ENCODE assay signal across 8 cellular contexts in genomic region chr15:65249641-65250040, GRCh38.
DNase-seq lines count a peak whose midpoint lies in the region; ATAC-seq and FAIRE-seq lines count a peak whose summit lies in the region.

No MANE protein-coding gene starts in this region.

- H3K4me3 Mint-ChIP-seq in activated naive CD4-positive, alpha-beta T cell treated with anti-CD3 and anti-CD28 coated beads, Interleukin-2, amount 10 ng/mL, durations not matched to agents 7 days and 5 days, result no peak overlapping the region

- H3K27ac Mint-ChIP-seq in activated naive CD4-positive, alpha-beta T cell treated with anti-CD3 and anti-CD28 coated beads, Interleukin-2, amount 10 ng/mL, durations not matched to agents 7 days and 5 days, result no peak overlapping the region

- H3K36me3 Mint-ChIP-seq in activated naive CD4-positive, alpha-beta T cell treated with anti-CD3 and anti-CD28 coated beads, Interleukin-2, amount 10 ng/mL, durations not matched to agents 7 days and 5 days, result peaks cover under 1% of the 10 kb centered on the region

- peak; percentile 41 for FAIRE-seq in GM18507 (lab: Jason Lieb, UNC)

- no peaks in the 10 kb centered on the region for H3K27me3 Mint-ChIP-seq in activated naive CD4-positive, alpha-beta T cell treated with anti-CD3 and anti-CD28 coated beads, Interleukin-2, amount 10 ng/mL, durations not matched to agents 7 days and 5 days

- CTCF ChIA-PET in activated naive CD4-positive, alpha-beta T cell treated with anti-CD3 and anti-CD28 coated beads, Interleukin-2, amount 10 ng/mL, durations not matched to agents 7 days and 5 days (lab: Charles Lee), result interaction anchor here (1.0 to 2.1 kb wide), 2 partner anchors 10 to 48 kb away, joined by 4 to 5 read pairs; no protein-coding TSS in a partner anchor

- no peaks in the 10 kb centered on the region for H3K9me3 Mint-ChIP-seq in activated naive CD4-positive, alpha-beta T cell treated with anti-CD3 and anti-CD28 coated beads, Interleukin-2, amount 10 ng/mL, durations not matched to agents 7 days and 5 days

- DNase-seq in GM18507 (ENCODE audit: extremely low spot score, insufficient read length, low read depth) (peak; percentile 15), COLO829 (ENCODE audit: low spot score) (no peak), OCI-M1 (lab: John Stamatoyannopoulos, UW) (no peak), dedifferentiated amniotic fluid mesenchymal stem cell (ENCODE audit: extremely low spot score) (no peak), C1 segment of cervical spinal cord (lab: John Stamatoyannopoulos, UW) (no peak)
- DNase-seq in activated naive CD4-positive, alpha-beta T cell treated with anti-CD3 and anti-CD28 coated beads, Interleukin-2, amount 10 ng/mL, durations not matched to agents 7 days and 5 days, result peak; percentile 23
- peak; percentile 53 to 69 for DNase-seq in stimulated activated CD4-positive, alpha-beta T cell treated with anti-CD3 and anti-CD28 coated beads, Interleukin-4, amount 100 ng/mL, for 48 hours (ENCODE audit: low read depth in 2 of 2)

- peak; percentile 51 for ATAC-seq in HG03432 (IDR thresholded peaks at IDR 0.05; ENCODE audit: unreplicated experiment)

- H3K4me1 Mint-ChIP-seq in activated naive CD4-positive, alpha-beta T cell treated with anti-CD3 and anti-CD28 coated beads, Interleukin-2, amount 10 ng/mL, durations not matched to agents 7 days and 5 days, result no peaks in the 10 kb centered on the region

Comparison
In these comparisons a context has a peak if more than half of its experiments do, and no peak if none do; other contexts are left out.
1. DNase-seq: peak in GM18507 (single experiment), activated naive CD4-positive, alpha-beta T cell treated with anti-CD3 and anti-CD28 coated beads, Interleukin-2, amount 10 ng/mL, durations not matched to agents 7 days and 5 days (single experiment) and stimulated activated CD4-positive, alpha-beta T cell treated with anti-CD3 and anti-CD28 coated beads, Interleukin-4, amount 100 ng/mL, for 48 hours (2 of 2); none in COLO829 (single experiment), OCI-M1 (single experiment), dedifferentiated amniotic fluid mesenchymal stem cell (single experiment) and C1 segment of cervical spinal cord (0 of 14).